In the genomic region with DNA sequence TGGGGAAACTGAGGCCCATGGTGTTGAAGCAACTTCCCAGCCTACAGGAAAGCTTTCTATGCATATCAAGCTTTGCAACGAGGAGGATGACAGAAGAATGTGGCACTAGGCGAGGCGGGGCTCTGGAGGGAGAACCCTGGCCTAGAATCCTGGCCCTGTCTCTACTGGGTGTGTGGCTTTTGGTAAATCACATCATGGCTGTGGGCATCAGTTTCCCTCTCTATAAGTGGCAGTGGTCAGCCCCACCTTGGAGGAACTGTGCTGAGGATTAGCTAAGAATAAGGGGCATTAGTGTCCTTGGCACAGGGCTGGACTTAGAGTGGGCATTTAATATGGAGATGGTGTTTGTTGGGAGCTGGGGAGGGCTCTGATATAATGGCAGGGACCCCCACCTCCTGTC, we compare ENCODE assay signal across 25 cellular contexts.
DNase-seq lines count a peak whose midpoint lies in the region; ATAC-seq and TF ChIP-seq lines count a peak whose summit lies in the region.
"Had no signal": no experiment of that assay in that cellular context is flagged by ENCODE, and none has a peak within 500 bp of the region (broad histone marks: within the 10 kb centered on the region; RNA-seq: fewer than 3 reads in every experiment).

No MANE protein-coding gene starts in this region.

- no peaks in the 10 kb centered on the region for H3K9me3 ChIP-seq in CD8-positive, alpha-beta memory T cell (ENCODE audit: low read length)
- H3K9me3 ChIP-seq in ascending aorta (no peaks in the 10 kb centered on the region), left ventricle myocardium inferior (replicated peaks) (no peaks in the 10 kb centered on the region)
- no peaks in the 10 kb centered on the region for H3K9me3 ChIP-seq in effector memory CD4-positive, alpha-beta T cell (ENCODE audit: control insufficient read depth, low read length)
- H3K9me3 ChIP-seq: BE2C, gastroesophageal sphincter, lower lobe of right lung, upper lobe of left lung had no signal

- POLR2A ChIA-PET in activated CD4-positive, alpha-beta memory T cell treated with anti-CD3 and anti-CD28 coated beads for 36 hours (lab: Charles Lee), result interaction anchor here (0.6 to 2.5 kb wide), 4 partner anchors 8 to 1400 kb away, joined by 4 to 29 read pairs (median 8); no protein-coding TSS in a partner anchor
- POLR2A ChIA-PET in activated CD4-positive, alpha-beta memory T cell treated with anti-CD3 and anti-CD28 coated beads, Interleukin-2, amount 10 ng/mL, durations not matched to agents 7 days and 5 days (lab: Charles Lee), result interaction anchor here (1.2 to 2.6 kb wide), 3 partner anchors 8 to 90 kb away, joined by 3 to 23 read pairs (median 5); no protein-coding TSS in a partner anchor
- POLR2A ChIA-PET in CD8-positive, alpha-beta memory T cell (lab: Charles Lee), result interaction anchor here (1.1 to 1.6 kb wide), 3 partner anchors 9 to 14 kb away, joined by 4 to 7 read pairs (median 6); no protein-coding TSS in a partner anchor

- TF ChIP-seq CTCF in ascending aorta (IDR thresholded peaks at IDR 0.05) (no peak), left ventricle myocardium inferior (IDR thresholded peaks at IDR 0.05; ENCODE audit: borderline replicate concordance) (no peak)

- no peaks in the 10 kb centered on the region for H3K9me3 Mint-ChIP-seq in activated CD4-positive, alpha-beta memory T cell treated with anti-CD3 and anti-CD28 coated beads for 36 hours
- H3K9me3 Mint-ChIP-seq in activated CD4-positive, alpha-beta memory T cell treated with anti-CD3 and anti-CD28 coated beads, Interleukin-2, amount 10 ng/mL, durations not matched to agents 7 days and 5 days, result no peaks in the 10 kb centered on the region
- no peaks in the 10 kb centered on the region for H3K9me3 Mint-ChIP-seq in CD8-positive, alpha-beta memory T cell
- H3K9me3 Mint-ChIP-seq in stimulated activated effector memory CD8-positive, alpha-beta T cell treated with anti-CD3 and anti-CD28 coated beads, Interleukin-12 subunit alpha, Interleukin-12 subunit beta, amount 100 ng/mL, for 72 hours, result no peaks in the 10 kb centered on the region
- H3K9me3 Mint-ChIP-seq: stimulated activated memory B cell treated with anti-CD40 and anti-IgM and Interleukin-4, amounts not matched to agents 10 μg/mL and 1 μg/mL and 100 μg/mL, for 72 hours had no signal

- no peak for DNase-seq in activated CD4-positive, alpha-beta memory T cell treated with anti-CD3 and anti-CD28 coated beads for 36 hours
- no peak for DNase-seq in activated CD4-positive, alpha-beta memory T cell treated with anti-CD3 and anti-CD28 coated beads, Interleukin-2, amount 10 ng/mL, durations not matched to agents 7 days and 5 days
- no peak for DNase-seq in CD8-positive, alpha-beta memory T cell
- DNase-seq in ascending aorta (ENCODE audit: low spot score in 2 of 2), result no peak
- no peak for DNase-seq in stimulated activated effector memory CD8-positive, alpha-beta T cell treated with anti-CD3 and anti-CD28 coated beads, Interleukin-12 subunit alpha, Interleukin-12 subunit beta, amount 100 ng/mL, for 72 hours (ENCODE audit: low spot score in 2 of 2)
- DNase-seq in effector memory CD4-positive, alpha-beta T cell, result no peak
- DNase-seq in left ventricle myocardium inferior, result no peak
- DNase-seq: activated CD4-positive, CD25-positive, alpha-beta regulatory T cell treated with anti-CD3 and anti-CD28 coated beads, Interleukin-2, amount 50 U/mL, for 72 hours; BE2C; brain microvascular endothelial cell; EL; GM23248; hypothalamus; lower lobe of right lung; NCI-H1105; NCI-H2029; NCI-H226; nucleus accumbens; small intestine; stimulated activated CD4-positive, alpha-beta T cell treated with anti-CD3 and anti-CD28 coated beads, Interleukin-2, amount 100 ng/mL, for 24 hours; upper lobe of left lung had no signal

- H3K4me1 ChIP-seq in CD8-positive, alpha-beta memory T cell (ENCODE audit: insufficient read depth, low read length), result peaks cover 45% of the 10 kb centered on the region
- H3K4me1 ChIP-seq in ascending aorta, result peaks cover 47 to 70% of the 10 kb centered on the region in 2 donors
- peaks cover 7% of the 10 kb centered on the region for H3K4me1 ChIP-seq in effector memory CD4-positive, alpha-beta T cell (ENCODE audit: control insufficient read depth, insufficient read depth, low read length, poor library complexity, severe bottlenecking)
- peaks cover 1% of the 10 kb centered on the region for H3K4me1 ChIP-seq in left ventricle myocardium inferior
- H3K4me1 ChIP-seq: BE2C had no signal

- no peak overlapping the region for H3K4me3 ChIP-seq in CD8-positive, alpha-beta memory T cell (ENCODE audit: low read length)
- H3K4me3 ChIP-seq in ascending aorta (peak overlapping the region in 1 of 2 donors; percentile 10), left ventricle myocardium inferior (no peak overlapping the region)
- H3K4me3 ChIP-seq in effector memory CD4-positive, alpha-beta T cell (ENCODE audit: insufficient read depth, low read depth, low read length, poor library complexity, severe bottlenecking), result no peak overlapping the region
- H3K4me3 ChIP-seq: gastroesophageal sphincter, GM23248, lower lobe of right lung, upper lobe of left lung had no signal

- no peaks in the 10 kb centered on the region for H3K36me3 Mint-ChIP-seq in activated CD4-positive, alpha-beta memory T cell treated with anti-CD3 and anti-CD28 coated beads for 36 hours
- peaks cover 5% of the 10 kb centered on the region for H3K36me3 Mint-ChIP-seq in activated CD4-positive, alpha-beta memory T cell treated with anti-CD3 and anti-CD28 coated beads, Interleukin-2, amount 10 ng/mL, durations not matched to agents 7 days and 5 days (ENCODE audit: low read depth)
- no peaks in the 10 kb centered on the region for H3K36me3 Mint-ChIP-seq in CD8-positive, alpha-beta memory T cell
- peaks cover 6% of the 10 kb centered on the region for H3K36me3 Mint-ChIP-seq in stimulated activated effector memory CD8-positive, alpha-beta T cell treated with anti-CD3 and anti-CD28 coated beads, Interleukin-12 subunit alpha, Interleukin-12 subunit beta, amount 100 ng/mL, for 72 hours
- H3K36me3 Mint-ChIP-seq: stimulated activated memory B cell treated with anti-CD40 and anti-IgM and Interleukin-4, amounts not matched to agents 10 μg/mL and 1 μg/mL and 100 μg/mL, for 72 hours had no signal

- no peaks in the 10 kb centered on the region for H3K27me3 Mint-ChIP-seq in activated CD4-positive, alpha-beta memory T cell treated with anti-CD3 and anti-CD28 coated beads for 36 hours
- no peaks in the 10 kb centered on the region for H3K27me3 Mint-ChIP-seq in activated CD4-positive, alpha-beta memory T cell treated with anti-CD3 and anti-CD28 coated beads, Interleukin-2, amount 10 ng/mL, durations not matched to agents 7 days and 5 days
- no peaks in the 10 kb centered on the region for H3K27me3 Mint-ChIP-seq in CD8-positive, alpha-beta memory T cell

- intact Hi-C loops in activated CD4-positive, alpha-beta memory T cell treated with anti-CD3 and anti-CD28 coated beads for 36 hours (cut with micrococcal nuclease), result loop anchor here (5.0 kb wide), 1 partner anchor 370 kb away; no protein-coding TSS in a partner anchor
- intact Hi-C loops in ascending aorta (cut with DNase I), result loop anchor here (10.0 kb wide), 1 partner anchor 678 kb away; no protein-coding TSS in a partner anchor
- intact Hi-C loops in left ventricle myocardium inferior (cut with micrococcal nuclease), result no loop called here

- H3K4me3 Mint-ChIP-seq in activated CD4-positive, alpha-beta memory T cell treated with anti-CD3 and anti-CD28 coated beads for 36 hours, result no peak overlapping the region
- H3K4me3 Mint-ChIP-seq in activated CD4-positive, alpha-beta memory T cell treated with anti-CD3 and anti-CD28 coated beads, Interleukin-2, amount 10 ng/mL, durations not matched to agents 7 days and 5 days, result no peak overlapping the region
- peak overlapping the region in 6 of 7 donors; percentile 74 to 89 (median 81) for H3K4me3 Mint-ChIP-seq in CD8-positive, alpha-beta memory T cell
- H3K4me3 Mint-ChIP-seq in stimulated activated effector memory CD8-positive, alpha-beta T cell treated with anti-CD3 and anti-CD28 coated beads, Interleukin-12 subunit alpha, Interleukin-12 subunit beta, amount 100 ng/mL, for 72 hours, result peak overlapping the region; percentile 61
- H3K4me3 Mint-ChIP-seq: stimulated activated memory B cell treated with anti-CD40 and anti-IgM and Interleukin-4, amounts not matched to agents 10 μg/mL and 1 μg/mL and 100 μg/mL, for 72 hours had no signal

- no peaks in the 10 kb centered on the region for H3K27me3 ChIP-seq in CD8-positive, alpha-beta memory T cell (ENCODE audit: insufficient read depth, low read length, poor library complexity, severe bottlenecking)
- no peaks in the 10 kb centered on the region for H3K27me3 ChIP-seq in ascending aorta
- no peaks in the 10 kb centered on the region for H3K27me3 ChIP-seq in effector memory CD4-positive, alpha-beta T cell (replicated peaks; ENCODE audit: control insufficient read depth, insufficient read depth, low read length, poor library complexity, severe bottlenecking)
- no peaks in the 10 kb centered on the region for H3K27me3 ChIP-seq in left ventricle myocardium inferior (ENCODE audit: low read depth)
- H3K27me3 ChIP-seq: BE2C, brain microvascular endothelial cell, gastroesophageal sphincter, upper lobe of left lung had no signal

- H3K36me3 ChIP-seq in CD8-positive, alpha-beta memory T cell (ENCODE audit: insufficient read depth, low read length), result no peaks in the 10 kb centered on the region
- no peaks in the 10 kb centered on the region for H3K36me3 ChIP-seq in ascending aorta
- no peaks in the 10 kb centered on the region for H3K36me3 ChIP-seq in effector memory CD4-positive, alpha-beta T cell (ENCODE audit: control insufficient read depth, insufficient read depth, low read length)
- no peaks in the 10 kb centered on the region for H3K36me3 ChIP-seq in left ventricle myocardium inferior
- H3K36me3 ChIP-seq: BE2C, brain microvascular endothelial cell, gastroesophageal sphincter, lower lobe of right lung, upper lobe of left lung had no signal

- no peak for ATAC-seq in stimulated activated effector memory CD8-positive, alpha-beta T cell treated with anti-CD3 and anti-CD28 coated beads, Interleukin-12 subunit alpha, Interleukin-12 subunit beta, amount 100 ng/mL, for 72 hours
- ATAC-seq in GM18909 (IDR thresholded peaks at IDR 0.05; ENCODE audit: poor library complexity, unreplicated experiment), result no peak
- ATAC-seq: gastroesophageal sphincter; lower lobe of right lung; Right ventricle myocardium inferior; stimulated activated memory B cell treated with anti-CD40 and anti-IgM and Interleukin-4, amounts not matched to agents 10 μg/mL and 1 μg/mL and 100 μg/mL, for 72 hours had no signal

- H3K27ac ChIP-seq in CD8-positive, alpha-beta memory T cell (ENCODE audit: low read depth, low read length), result no peak overlapping the region
- H3K27ac ChIP-seq in ascending aorta (peak overlapping the region; percentile 91 to 96), left ventricle myocardium inferior (replicated peaks) (no peak overlapping the region)
- no peak overlapping the region for H3K27ac ChIP-seq in effector memory CD4-positive, alpha-beta T cell (ENCODE audit: insufficient read depth, low read length, poor library complexity, severe bottlenecking)
- H3K27ac ChIP-seq: brain microvascular endothelial cell, gastroesophageal sphincter, GM23248, lower lobe of right lung had no signal

- H3K4me1 Mint-ChIP-seq in activated CD4-positive, alpha-beta memory T cell treated with anti-CD3 and anti-CD28 coated beads for 36 hours (ENCODE audit: low read depth), result peaks cover 60% of the 10 kb centered on the region
- H3K4me1 Mint-ChIP-seq in activated CD4-positive, alpha-beta memory T cell treated with anti-CD3 and anti-CD28 coated beads, Interleukin-2, amount 10 ng/mL, durations not matched to agents 7 days and 5 days, result peaks cover 52% of the 10 kb centered on the region
- H3K4me1 Mint-ChIP-seq in CD8-positive, alpha-beta memory T cell, result peaks cover 64 to 84% (median 84%) of the 10 kb centered on the region in 3 donors
- peaks cover 76% of the 10 kb centered on the region for H3K4me1 Mint-ChIP-seq in stimulated activated effector memory CD8-positive, alpha-beta T cell treated with anti-CD3 and anti-CD28 coated beads, Interleukin-12 subunit alpha, Interleukin-12 subunit beta, amount 100 ng/mL, for 72 hours
- H3K4me1 Mint-ChIP-seq: stimulated activated memory B cell treated with anti-CD40 and anti-IgM and Interleukin-4, amounts not matched to agents 10 μg/mL and 1 μg/mL and 100 μg/mL, for 72 hours had no signal

- CTCF ChIA-PET in activated CD4-positive, alpha-beta memory T cell treated with anti-CD3 and anti-CD28 coated beads for 36 hours (lab: Charles Lee), result interaction anchor here (1.5 to 4.0 kb wide), 6 partner anchors 9 to 96 kb away, joined by 4 to 40 read pairs (median 10); no protein-coding TSS in a partner anchor
- CTCF ChIA-PET in activated CD4-positive, alpha-beta memory T cell treated with anti-CD3 and anti-CD28 coated beads, Interleukin-2, amount 10 ng/mL, durations not matched to agents 7 days and 5 days (lab: Charles Lee), result interaction anchor here (1.2 to 1.7 kb wide), 4 partner anchors 9 to 34 kb away, joined by 6 read pairs; no protein-coding TSS in a partner anchor
- CTCF ChIA-PET in CD8-positive, alpha-beta memory T cell (lab: Charles Lee), result interaction anchor here (1.1 to 8.5 kb wide), 6 partner anchors 9 to 125 kb away, joined by 3 to 71 read pairs (median 10); no protein-coding TSS in a partner anchor

- H3K27ac Mint-ChIP-seq in activated CD4-positive, alpha-beta memory T cell treated with anti-CD3 and anti-CD28 coated beads for 36 hours, result peak overlapping the region; percentile 80
- H3K27ac Mint-ChIP-seq in activated CD4-positive, alpha-beta memory T cell treated with anti-CD3 and anti-CD28 coated beads, Interleukin-2, amount 10 ng/mL, durations not matched to agents 7 days and 5 days, result no peak overlapping the region
- H3K27ac Mint-ChIP-seq in CD8-positive, alpha-beta memory T cell, result peak overlapping the region; percentile 33 to 94 (median 89)
- peak overlapping the region; percentile 87 for H3K27ac Mint-ChIP-seq in stimulated activated effector memory CD8-positive, alpha-beta T cell treated with anti-CD3 and anti-CD28 coated beads, Interleukin-12 subunit alpha, Interleukin-12 subunit beta, amount 100 ng/mL, for 72 hours
- H3K27ac Mint-ChIP-seq: stimulated activated memory B cell treated with anti-CD40 and anti-IgM and Interleukin-4, amounts not matched to agents 10 μg/mL and 1 μg/mL and 100 μg/mL, for 72 hours had no signal

Comparison
In these comparisons a context has a peak if more than half of its experiments do, and no peak if none do; other contexts are left out.
1. H3K4me3 Mint-ChIP-seq: peak in CD8-positive, alpha-beta memory T cell (6 of 7) and stimulated activated effector memory CD8-positive, alpha-beta T cell treated with anti-CD3 and anti-CD28 coated beads, Interleukin-12 subunit alpha, Interleukin-12 subunit beta, amount 100 ng/mL, for 72 hours (single experiment); none in activated CD4-positive, alpha-beta memory T cell treated with anti-CD3 and anti-CD28 coated beads for 36 hours (single experiment) and activated CD4-positive, alpha-beta memory T cell treated with anti-CD3 and anti-CD28 coated beads, Interleukin-2, amount 10 ng/mL, durations not matched to agents 7 days and 5 days (single experiment).
2. H3K27ac ChIP-seq: peak in ascending aorta (2 of 2); none in CD8-positive, alpha-beta memory T cell (single experiment), effector memory CD4-positive, alpha-beta T cell (single experiment) and left ventricle myocardium inferior (single experiment).